ENCODE assay signal across 16 cellular contexts in genomic region chr16:79698341-79698753, GRCh38.
DNase-seq lines count a peak whose midpoint lies in the region; ATAC-seq and TF ChIP-seq lines count a peak whose summit lies in the region.
"Had no signal": no experiment of that assay in that cellular context is flagged by ENCODE, and none has a peak within 500 bp of the region (broad histone marks: within the 10 kb centered on the region; RNA-seq: fewer than 3 reads in every experiment).

No MANE protein-coding gene starts in this region.

- intact Hi-C loops in left cardiac atrium (cut with DNase I): no loop called here

- no peaks in the 10 kb centered on the region for H3K36me3 Mint-ChIP-seq in osteocyte (ENCODE audit: unreplicated experiment)

- H3K9me3 Mint-ChIP-seq in osteocyte (ENCODE audit: unreplicated experiment): peaks cover 11% of the 10 kb centered on the region
- H3K9me3 Mint-ChIP-seq: stimulated activated naive CD8-positive, alpha-beta T cell treated with anti-CD3 and anti-CD28 coated beads, Interleukin-15, Interleukin-2, amounts not matched to agents 100 ng/mL and 50 ng/mL, for 24 hours had no signal

- no peak overlapping the region for H3K4me3 Mint-ChIP-seq in osteocyte (ENCODE audit: unreplicated experiment)
- H3K4me3 Mint-ChIP-seq: activated T-helper 1 cell treated with anti-CD3 and anti-CD28 coated beads, Interleukin-12 subunit alpha, Interleukin-12 subunit beta, Interleukin-2, Interleukin-4 antibody, amounts not matched to agents 30 ng/mL and 10 ng/mL and 1 ng/mL, durations not matched to agents 14 hours and 24 hours and 36 hours; naive thymus-derived CD4-positive, alpha-beta T cell; stimulated activated naive CD8-positive, alpha-beta T cell treated with anti-CD3 and anti-CD28 coated beads, Interleukin-15, Interleukin-2, amounts not matched to agents 100 ng/mL and 50 ng/mL, for 24 hours had no signal

- peaks cover 21% of the 10 kb centered on the region for H3K4me1 Mint-ChIP-seq in osteocyte (ENCODE audit: unreplicated experiment)

- H3K36me3 ChIP-seq in brain microvascular endothelial cell (replicated peaks): no peaks in the 10 kb centered on the region

- H3K27ac Mint-ChIP-seq in osteocyte (ENCODE audit: unreplicated experiment): peak overlapping the region; percentile 52
- H3K27ac Mint-ChIP-seq: stimulated activated naive CD8-positive, alpha-beta T cell treated with anti-CD3 and anti-CD28 coated beads, Interleukin-15, Interleukin-2, amounts not matched to agents 100 ng/mL and 50 ng/mL, for 24 hours had no signal

- TF ChIP-seq CTCF in AG09309 (IDR thresholded peaks at IDR 0.05; ENCODE audit: control insufficient read depth, insufficient read depth, low read depth, low read length, missing control alignments): no peak
- no peak for TF ChIP-seq CTCF in brain microvascular endothelial cell (IDR thresholded peaks at IDR 0.05; ENCODE audit: low read depth, low read length, missing control alignments)
- TF ChIP-seq CTCF in osteocyte (IDR thresholded peaks at IDR 0.05): no peak

- H3K27ac ChIP-seq in brain microvascular endothelial cell: no peak overlapping the region
- H3K27ac ChIP-seq: psoas muscle had no signal

- ATAC-seq in left cardiac atrium (peak; percentile 82 to 93), GM18505 (IDR thresholded peaks at IDR 0.05; ENCODE audit: unreplicated experiment) (no peak), HG02852 (IDR thresholded peaks at IDR 0.05; ENCODE audit: unreplicated experiment) (no peak)
- ATAC-seq: GM12878; naive thymus-derived CD4-positive, alpha-beta T cell had no signal

- DNase-seq in AG09309 (ENCODE audit: low read depth): peak; percentile 70
- DNase-seq in brain microvascular endothelial cell: peak; percentile 95
- peak; percentile 66 for DNase-seq in left cardiac atrium
- no peak for DNase-seq in osteocyte (ENCODE audit: extremely low spot score, unreplicated experiment)
- DNase-seq in OCI-M2 (lab: John Stamatoyannopoulos, UW; ENCODE audit: unreplicated experiment): no peak
- no peak for DNase-seq in GM19238 (ENCODE audit: insufficient read length, low spot score)
- DNase-seq: GOT3; naive thymus-derived CD4-positive, alpha-beta T cell; NCI-H446; T-helper 1 cell had no signal

- in situ Hi-C loops in brain microvascular endothelial cell (cut with HindIII; ENCODE audit: low pct_ligation_motif_present, low sequenced_read_pairs): no loop called here

- no peak overlapping the region for H3K4me3 ChIP-seq in AG09309 (ENCODE audit: control insufficient read depth, low read depth, low read length)
- no peak overlapping the region for H3K4me3 ChIP-seq in brain microvascular endothelial cell (ENCODE audit: low read depth, low read length)
- H3K4me3 ChIP-seq: GM12878, psoas muscle had no signal

- no peak for TF ChIP-seq POLR2A in GM18505 (IDR thresholded peaks at IDR 0.05; ENCODE audit: borderline replicate concordance, extremely low read depth, insufficient read depth, insufficient read length)

- H3K27me3 ChIP-seq in brain microvascular endothelial cell (replicated peaks): no peaks in the 10 kb centered on the region

- no peaks in the 10 kb centered on the region for H3K27me3 Mint-ChIP-seq in osteocyte (ENCODE audit: unreplicated experiment)

Comparison
In these comparisons a context has a peak if more than half of its experiments do, and no peak if none do; other contexts are left out.
1. DNase-seq: peak in AG09309 (single experiment), brain microvascular endothelial cell (single experiment) and left cardiac atrium (single experiment); none in osteocyte (single experiment), OCI-M2 (single experiment) and GM19238 (single experiment).
2. ATAC-seq: peak in left cardiac atrium (2 of 2); none in GM18505 (single experiment) and HG02852 (single experiment).